In the genomic region with DNA sequence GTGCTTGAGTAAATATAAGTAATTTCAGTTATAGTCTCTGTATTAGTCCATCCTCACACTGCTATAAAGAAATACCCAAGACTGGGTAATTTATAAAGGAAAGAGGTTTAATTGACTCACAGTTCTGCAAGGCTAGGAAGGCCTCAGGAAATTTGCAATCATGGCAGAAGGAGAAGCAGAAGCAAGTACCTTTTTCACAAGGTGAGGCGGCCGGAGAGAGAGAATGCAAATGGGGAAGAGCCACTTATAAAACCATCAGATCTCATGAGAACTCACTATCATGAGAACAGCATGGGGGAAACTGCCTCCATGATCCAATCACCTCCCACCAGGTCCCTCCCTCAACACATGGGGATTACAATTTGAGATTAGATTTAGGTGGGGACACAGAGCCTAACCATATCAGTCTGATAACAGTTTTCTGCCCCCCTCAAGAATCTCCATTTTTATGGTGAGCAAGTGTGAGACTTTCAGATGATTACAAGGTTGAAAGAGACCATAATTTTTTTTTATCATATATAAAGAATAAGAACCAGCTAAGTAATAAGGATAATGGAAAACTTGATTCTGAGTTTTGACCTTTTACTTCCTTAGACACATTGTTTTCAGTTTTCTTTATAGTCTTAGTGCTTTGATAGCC, we compare ENCODE assay signal across 24 cellular contexts. TPM values are rescaled to one million over a fixed set of nuclear protein-coding genes. Genes with fewer than 3 reads are reported as not detected.
DNase-seq lines count a peak whose midpoint lies in the region; ATAC-seq and TF ChIP-seq lines count a peak whose summit lies in the region.
"Had no signal": no experiment of that assay in that cellular context is flagged by ENCODE, and none has a peak within 500 bp of the region (broad histone marks: within the 10 kb centered on the region; RNA-seq: fewer than 3 reads in every experiment).

No MANE protein-coding gene starts in this region.

- no peak overlapping the region for H3K4me3 Mint-ChIP-seq in CD8-positive, alpha-beta T cell
- H3K4me3 Mint-ChIP-seq in IgD-negative memory B cell, result peak overlapping the region in 2 of 4 donors; percentile 56 to 79
- peak overlapping the region; percentile 30 for H3K4me3 Mint-ChIP-seq in activated naive CD8-positive, alpha-beta T cell treated with anti-CD3 and anti-CD28 coated beads for 36 hours
- H3K4me3 Mint-ChIP-seq: CD4-positive, CD25-positive, alpha-beta regulatory T cell; mesothelial cell of epicardium; natural killer cell treated with Interleukin-12 subunit alpha and Interleukin-12 subunit beta and Interleukin-15 and Interleukin-18, amount 100 ng/mL, for 72 hours had no signal

- H3K4me1 ChIP-seq in CD8-positive, alpha-beta T cell (ENCODE audit: insufficient read depth, low read length), result peaks cover 25% of the 10 kb centered on the region
- peaks cover 81 to 86% of the 10 kb centered on the region in 2 experiments for H3K4me1 ChIP-seq in neutrophil (ENCODE audit: control insufficient read depth in 1 of 2, insufficient read depth in 1 of 2, low read depth in 1 of 2, low read length in 1 of 2)

- H3K4me1 Mint-ChIP-seq in CD8-positive, alpha-beta T cell (ENCODE audit: low read depth), result peaks cover 79% of the 10 kb centered on the region
- peaks cover 63 to 84% (median 72%) of the 10 kb centered on the region in 3 donors for H3K4me1 Mint-ChIP-seq in IgD-negative memory B cell
- peaks cover 76% of the 10 kb centered on the region for H3K4me1 Mint-ChIP-seq in activated naive CD8-positive, alpha-beta T cell treated with anti-CD3 and anti-CD28 coated beads for 36 hours

- no peak overlapping the region for H3K4me3 ChIP-seq in CD8-positive, alpha-beta T cell (ENCODE audit: low read depth, low read length)
- no peak overlapping the region for H3K4me3 ChIP-seq in neutrophil (ENCODE audit: low read depth in 1 of 2, low read length in 1 of 2)
- H3K4me3 ChIP-seq: coronary artery, gastroesophageal sphincter, left ventricle myocardium inferior, ovary, SJSA1, vagina had no signal

- POLR2A ChIA-PET in CD8-positive, alpha-beta T cell (lab: Charles Lee), result no interaction called here

- no peaks in the 10 kb centered on the region for H3K27me3 Mint-ChIP-seq in CD8-positive, alpha-beta T cell (ENCODE audit: low read depth)
- no peaks in the 10 kb centered on the region for H3K27me3 Mint-ChIP-seq in IgD-negative memory B cell
- no peaks in the 10 kb centered on the region for H3K27me3 Mint-ChIP-seq in activated naive CD8-positive, alpha-beta T cell treated with anti-CD3 and anti-CD28 coated beads for 36 hours
- H3K27me3 Mint-ChIP-seq: CD4-positive, CD25-positive, alpha-beta regulatory T cell; natural killer cell treated with Interleukin-12 subunit alpha and Interleukin-12 subunit beta and Interleukin-15 and Interleukin-18, amount 100 ng/mL, for 72 hours had no signal

- TF ChIP-seq CTCF in CD8-positive, alpha-beta T cell (IDR thresholded peaks at IDR 0.05), result no peak
- no peak for TF ChIP-seq CTCF in neutrophil (IDR thresholded peaks at IDR 0.05)

- H3K27me3 ChIP-seq in CD8-positive, alpha-beta T cell (ENCODE audit: insufficient read depth, low read length), result no peaks in the 10 kb centered on the region
- H3K27me3 ChIP-seq in neutrophil, result no peaks in the 10 kb centered on the region
- H3K27me3 ChIP-seq: gastroesophageal sphincter, ovary, SJSA1, vagina had no signal

- no peaks in the 10 kb centered on the region for H3K9me3 ChIP-seq in CD8-positive, alpha-beta T cell (ENCODE audit: low read length)
- no peaks in the 10 kb centered on the region for H3K9me3 ChIP-seq in neutrophil
- H3K9me3 ChIP-seq: gastroesophageal sphincter, left ventricle myocardium inferior, ovary, SJSA1, vagina had no signal

- CTCF ChIA-PET in CD8-positive, alpha-beta T cell (lab: Charles Lee), result no interaction called here

- no peaks in the 10 kb centered on the region for H3K36me3 ChIP-seq in CD8-positive, alpha-beta T cell (ENCODE audit: insufficient read depth, low read length)
- H3K36me3 ChIP-seq in neutrophil, result no peaks in the 10 kb centered on the region
- H3K36me3 ChIP-seq: gastroesophageal sphincter, left ventricle myocardium inferior, ovary, SJSA1, vagina had no signal

- peak overlapping the region; percentile 11 for H3K27ac Mint-ChIP-seq in CD8-positive, alpha-beta T cell
- peak overlapping the region in 2 of 3 donors; percentile 76 to 88 for H3K27ac Mint-ChIP-seq in IgD-negative memory B cell
- peak overlapping the region; percentile 85 for H3K27ac Mint-ChIP-seq in activated naive CD8-positive, alpha-beta T cell treated with anti-CD3 and anti-CD28 coated beads for 36 hours
- H3K27ac Mint-ChIP-seq: mesothelial cell of epicardium; natural killer cell treated with Interleukin-12 subunit alpha and Interleukin-12 subunit beta and Interleukin-15 and Interleukin-18, amount 100 ng/mL, for 72 hours had no signal

- H3K9me3 Mint-ChIP-seq in CD8-positive, alpha-beta T cell, result no peaks in the 10 kb centered on the region
- no peaks in the 10 kb centered on the region for H3K9me3 Mint-ChIP-seq in IgD-negative memory B cell
- peaks cover 13% of the 10 kb centered on the region for H3K9me3 Mint-ChIP-seq in activated naive CD8-positive, alpha-beta T cell treated with anti-CD3 and anti-CD28 coated beads for 36 hours
- H3K9me3 Mint-ChIP-seq: natural killer cell treated with Interleukin-12 subunit alpha and Interleukin-12 subunit beta and Interleukin-15 and Interleukin-18, amount 100 ng/mL, for 72 hours had no signal

- no peak for DNase-seq in CD8-positive, alpha-beta T cell
- no peak for DNase-seq in activated naive CD8-positive, alpha-beta T cell treated with anti-CD3 and anti-CD28 coated beads for 36 hours
- no peak for DNase-seq in NCI-H2171 treated with DMSO at 0.1 percent for 48 hours (lab: John Stamatoyannopoulos, UW)
- DNase-seq in GM19240 (ENCODE audit: insufficient read length, low spot score), result no peak
- DNase-seq: activated CD4-positive, alpha-beta T cell treated with anti-CD3 and anti-CD28 coated beads for 4 hours; CD4-positive, CD25-positive, alpha-beta regulatory T cell; hippocampal formation; Kasumi-1; left ventricle myocardium inferior; NCI-H1694 treated with DMSO at 0.1 percent for 48 hours; NCI-H524 treated with DMSO at 0.1 percent for 48 hours; ovary; stimulated activated CD4-positive, alpha-beta T cell treated with anti-CD3 and anti-CD28 coated beads, Interleukin-4, amount 100 ng/mL, for 1 hour; stimulated activated naive CD4-positive, alpha-beta T cell; T-helper 1 cell had no signal

- H3K27ac ChIP-seq in CD8-positive, alpha-beta T cell (ENCODE audit: low read depth, low read length), result no peak overlapping the region
- H3K27ac ChIP-seq in neutrophil, result peak overlapping the region; percentile 72
- H3K27ac ChIP-seq: coronary artery, gastroesophageal sphincter, left ventricle myocardium inferior, ovary, SJSA1, vagina had no signal

- no peak for ATAC-seq in CD8-positive, alpha-beta T cell
- ATAC-seq in HG02973 (IDR thresholded peaks at IDR 0.05; ENCODE audit: unreplicated experiment), result no peak
- ATAC-seq: gastroesophageal sphincter; natural killer cell treated with Interleukin-12 subunit alpha and Interleukin-12 subunit beta and Interleukin-15 and Interleukin-18, amount 100 ng/mL, for 72 hours had no signal

- intact Hi-C loops in CD8-positive, alpha-beta T cell (cut with DNase I, micrococcal nuclease), result loop anchor here in 1 of 2 experiments (5.0 kb wide), 1 partner anchor 33 kb away; no protein-coding TSS in a partner anchor

- H3K36me3 Mint-ChIP-seq in CD8-positive, alpha-beta T cell, result peaks cover 23% of the 10 kb centered on the region
- H3K36me3 Mint-ChIP-seq in IgD-negative memory B cell, result peaks cover 4% of the 10 kb centered on the region
- H3K36me3 Mint-ChIP-seq in activated naive CD8-positive, alpha-beta T cell treated with anti-CD3 and anti-CD28 coated beads for 36 hours, result peaks cover 53% of the 10 kb centered on the region

RNA-seq across cellular contexts. Expression of a gene that starts 35.6 kb away (rescaled TPM):
- 10 to 100 TPM; 75.2 to 77.9 TPM for total RNA-seq in CD8-positive, alpha-beta T cell
- 45.4 TPM for polyA plus RNA-seq in IgD-negative memory B cell
- 10 to 100 TPM; 21.2 to 21.3 TPM for total RNA-seq in activated naive CD8-positive, alpha-beta T cell treated with anti-CD3 and anti-CD28 coated beads for 36 hours

Comparison
In these comparisons a context has a peak if more than half of its experiments do, and no peak if none do; other contexts are left out.
1. H3K27ac Mint-ChIP-seq: peak in every context shown above with its lines; median percentile 85 in activated naive CD8-positive, alpha-beta T cell treated with anti-CD3 and anti-CD28 coated beads for 36 hours; 82 in IgD-negative memory B cell; 11 in CD8-positive, alpha-beta T cell.